In the genomic region with DNA sequence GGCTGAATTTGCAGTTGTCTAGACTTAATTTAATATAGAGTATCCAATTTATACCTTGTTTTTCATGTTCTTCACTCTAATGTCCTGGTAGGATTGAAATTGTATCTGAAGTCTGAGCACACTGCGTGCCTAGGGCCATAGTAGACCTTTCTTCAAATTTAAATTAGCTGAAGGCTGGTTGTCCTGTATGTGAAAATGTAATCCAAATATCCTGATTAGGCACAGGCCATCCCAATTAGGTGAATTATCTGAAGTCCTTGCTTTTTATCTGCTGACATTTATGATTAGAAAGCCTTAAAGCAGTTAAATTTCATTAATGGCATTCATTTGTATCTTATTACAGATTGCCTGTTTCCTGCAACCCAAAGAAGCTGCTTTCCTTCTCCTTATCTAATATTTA, we compare ENCODE assay signal across 30 cellular contexts. TPM values are rescaled to one million over a fixed set of nuclear protein-coding genes. Genes with fewer than 3 reads are reported as not detected.
"Had no signal": no experiment of that assay in that cellular context is flagged by ENCODE, and none has a peak within 500 bp of the region (broad histone marks: within the 10 kb centered on the region; RNA-seq: fewer than 3 reads in every experiment).

No MANE protein-coding gene starts in this region.

- H3K27ac Mint-ChIP-seq: activated CD4-positive, alpha-beta memory T cell treated with anti-CD3 and anti-CD28 coated beads, Interleukin-2, amount 10 ng/mL, durations not matched to agents 7 days and 5 days; activated CD4-positive, alpha-beta T cell treated with anti-CD3 and anti-CD28 coated beads, Interleukin-2, amount 10 ng/mL, durations not matched to agents 7 days and 5 days; activated naive CD4-positive, alpha-beta T cell treated with anti-CD3 and anti-CD28 coated beads, Interleukin-2, amount 10 ng/mL, durations not matched to agents 7 days and 5 days; activated naive CD4-positive, alpha-beta T cell treated with anti-CD3 and anti-CD28 coated beads, Interleukin-2, amount 50 U/mL, for 72 hours; activated naive CD8-positive, alpha-beta T cell treated with anti-CD3 and anti-CD28 coated beads, Interleukin-2, amount 10 ng/mL, durations not matched to agents 7 days and 5 days; activated T-cell treated with anti-CD3 and anti-CD28 coated beads, Interleukin-2, amount 50 U/mL, for 24 hours; activated T-cell treated with anti-CD3 and anti-CD28 coated beads, Interleukin-2, amount 50 U/mL, for 72 hours; brain; endodermal cell had no signal

- H3K27me3 Mint-ChIP-seq: activated CD4-positive, alpha-beta memory T cell treated with anti-CD3 and anti-CD28 coated beads, Interleukin-2, amount 10 ng/mL, durations not matched to agents 7 days and 5 days; activated CD4-positive, alpha-beta T cell treated with anti-CD3 and anti-CD28 coated beads, Interleukin-2, amount 10 ng/mL, durations not matched to agents 7 days and 5 days; activated naive CD4-positive, alpha-beta T cell treated with anti-CD3 and anti-CD28 coated beads, Interleukin-2, amount 10 ng/mL, durations not matched to agents 7 days and 5 days; activated naive CD8-positive, alpha-beta T cell treated with anti-CD3 and anti-CD28 coated beads, Interleukin-2, amount 10 ng/mL, durations not matched to agents 7 days and 5 days; activated T-cell treated with anti-CD3 and anti-CD28 coated beads, Interleukin-2, amount 50 U/mL, for 24 hours; brain had no signal

- H3K4me1 Mint-ChIP-seq: activated CD4-positive, alpha-beta T cell treated with anti-CD3 and anti-CD28 coated beads, Interleukin-2, amount 10 ng/mL, durations not matched to agents 7 days and 5 days; activated naive CD4-positive, alpha-beta T cell treated with anti-CD3 and anti-CD28 coated beads, Interleukin-2, amount 10 ng/mL, durations not matched to agents 7 days and 5 days; brain had no signal

- H3K9me3 ChIP-seq: ascending aorta, breast epithelium, colonic mucosa had no signal

- H3K27me3 ChIP-seq: ascending aorta, breast epithelium, cardiac muscle cell, colonic mucosa, dorsolateral prefrontal cortex had no signal

- H3K4me3 ChIP-seq: ascending aorta, breast epithelium, cardiac muscle cell, colonic mucosa, dorsolateral prefrontal cortex had no signal

- FAIRE-seq: frontal cortex had no signal

- ATAC-seq: activated naive CD4-positive, alpha-beta T cell treated with anti-CD3 and anti-CD28 coated beads, Interleukin-2, amount 50 U/mL, for 72 hours; activated T-cell treated with anti-CD3 and anti-CD28 coated beads, Interleukin-2, amount 50 U/mL, for 72 hours; esophagus mucosa had no signal

- H3K9me3 Mint-ChIP-seq: activated naive CD4-positive, alpha-beta T cell treated with anti-CD3 and anti-CD28 coated beads, Interleukin-2, amount 50 U/mL, for 72 hours; activated T-cell treated with anti-CD3 and anti-CD28 coated beads, Interleukin-2, amount 50 U/mL, for 24 hours; activated T-cell treated with anti-CD3 and anti-CD28 coated beads, Interleukin-2, amount 50 U/mL, for 72 hours had no signal

- H3K4me1 ChIP-seq: ascending aorta, breast epithelium, colonic mucosa had no signal

- H3K27ac ChIP-seq: ascending aorta, breast epithelium, cardiac muscle cell, colonic mucosa, dorsolateral prefrontal cortex had no signal

- H3K36me3 ChIP-seq: breast epithelium, colonic mucosa had no signal

- DNase-seq: activated CD4-positive, alpha-beta memory T cell treated with anti-CD3 and anti-CD28 coated beads, Interleukin-2, amount 10 ng/mL, durations not matched to agents 7 days and 5 days; activated CD4-positive, alpha-beta T cell treated with anti-CD3 and anti-CD28 coated beads for 1 hour; activated CD4-positive, alpha-beta T cell treated with anti-CD3 and anti-CD28 coated beads for 4 hours; activated CD4-positive, alpha-beta T cell treated with anti-CD3 and anti-CD28 coated beads, Interleukin-2, amount 10 ng/mL, durations not matched to agents 7 days and 5 days; activated CD4-positive, alpha-beta T cell treated with anti-CD3 and anti-CD28 coated beads, Interleukin-2, amount 50 U/mL, for 4 hours; activated CD8-positive, alpha-beta memory T cell treated with anti-CD3 and anti-CD28 coated beads, Interleukin-2, amount 50 U/mL, for 48 hours; activated gamma-delta T cell; activated naive CD4-positive, alpha-beta T cell; activated naive CD4-positive, alpha-beta T cell treated with anti-CD3 and anti-CD28 coated beads, Interleukin-2, amount 10 ng/mL, durations not matched to agents 7 days and 5 days; activated naive CD8-positive, alpha-beta T cell treated with anti-CD3 and anti-CD28 coated beads, Interleukin-2, amount 10 ng/mL, durations not matched to agents 7 days and 5 days; activated T-cell treated with anti-CD3 and anti-CD28 coated beads for 4 hours; activated T-cell treated with anti-CD3 and anti-CD28 coated beads, Interleukin-2, amount 50 U/mL, for 24 hours; activated T-cell treated with anti-CD3 and anti-CD28 coated beads, Interleukin-2, amount 50 U/mL, for 72 hours; central memory CD4-positive, alpha-beta T cell; cerebellar nuclear complex; colonic mucosa; dorsolateral prefrontal cortex; effector memory CD4-positive, alpha-beta T cell; endodermal cell; foreskin fibroblast; head of caudate nucleus; T-helper 2 cell had no signal

- H3K4me3 Mint-ChIP-seq: activated CD4-positive, alpha-beta memory T cell treated with anti-CD3 and anti-CD28 coated beads, Interleukin-2, amount 10 ng/mL, durations not matched to agents 7 days and 5 days; activated CD4-positive, alpha-beta T cell treated with anti-CD3 and anti-CD28 coated beads, Interleukin-2, amount 10 ng/mL, durations not matched to agents 7 days and 5 days; activated naive CD4-positive, alpha-beta T cell treated with anti-CD3 and anti-CD28 coated beads, Interleukin-2, amount 10 ng/mL, durations not matched to agents 7 days and 5 days; activated naive CD8-positive, alpha-beta T cell treated with anti-CD3 and anti-CD28 coated beads, Interleukin-2, amount 10 ng/mL, durations not matched to agents 7 days and 5 days; activated T-cell treated with anti-CD3 and anti-CD28 coated beads, Interleukin-2, amount 50 U/mL, for 24 hours; activated T-cell treated with anti-CD3 and anti-CD28 coated beads, Interleukin-2, amount 50 U/mL, for 72 hours; brain; endodermal cell had no signal

RNA-seq across cellular contexts. Expression of a gene that starts 48.2 kb away (rescaled TPM):
- total RNA-seq: activated CD4-positive, alpha-beta T cell treated with anti-CD3 and anti-CD28 coated beads, Interleukin-2, amount 10 ng/mL, durations not matched to agents 7 days and 5 days; ascending aorta; frontal cortex; T-helper 1 cell treated with Interleukin-12 subunit alpha and Interleukin-12 subunit beta and Interleukin-4 antibody, amounts not matched to agents 30 ng/mL and 1 ng/mL, for 36 hours had no signal
